Comparison of ENCODE assay signal across 17 cellular contexts in genomic region chr1:66140072-66140471, GRCh38.
"Had no signal": no experiment of that assay in that cellular context is flagged by ENCODE, and none has a peak within 500 bp of the region (broad histone marks: within the 10 kb centered on the region; RNA-seq: fewer than 3 reads in every experiment).

No MANE protein-coding gene starts in this region.

- FAIRE-seq: islet of Langerhans had no signal

- H3K9me3 ChIP-seq: adrenal gland, gastrocnemius medialis, heart right ventricle, suprapubic skin, uterus had no signal

- DNase-seq: activated CD4-positive, alpha-beta T cell treated with anti-CD3 and anti-CD28 coated beads for 48 hours; activated CD8-positive, alpha-beta T cell treated with anti-CD3 and anti-CD28 coated beads, Interleukin-2, amount 10 ng/mL, durations not matched to agents 7 days and 5 days; activated naive CD4-positive, alpha-beta T cell treated with anti-CD3 and anti-CD28 coated beads, Interleukin-2, amount 10 ng/mL, durations not matched to agents 7 days and 5 days; adrenal gland; effector CD8-positive, alpha-beta T cell; gastrocnemius medialis; heart right ventricle; mesendoderm; stimulated activated naive CD4-positive, alpha-beta T cell; T1000; uterus had no signal

- ATAC-seq: activated CD8-positive, alpha-beta T cell treated with anti-CD3 and anti-CD28 coated beads, Interleukin-2, amount 10 ng/mL, durations not matched to agents 7 days and 5 days; gastrocnemius medialis; heart right ventricle; left lobe of liver; sciatic nerve; WTC11 had no signal

- H3K4me1 ChIP-seq: adrenal gland, gastrocnemius medialis, heart right ventricle, suprapubic skin, uterus had no signal

- H3K4me3 ChIP-seq: adrenal gland, coronary artery, gastrocnemius medialis, heart right ventricle, suprapubic skin, uterus had no signal

- H3K27ac ChIP-seq: adrenal gland, coronary artery, gastrocnemius medialis, heart right ventricle, suprapubic skin, uterus had no signal

- H3K27me3 ChIP-seq: adrenal gland, gastrocnemius medialis, suprapubic skin, uterus had no signal

- H3K36me3 ChIP-seq: adrenal gland, gastrocnemius medialis, heart right ventricle, suprapubic skin, uterus had no signal
